ENCODE assay signal across 2 cellular contexts in genomic region chr2:19305400-19306055, GRCh38.
TF ChIP-seq lines count a peak whose summit lies in the region.

No MANE protein-coding gene starts in this region.

TF ChIP-seq in H1, 55 proteins besides CTCF, POLR2A, EP300 and RAD21:
- TF ChIP-seq YY1 (IDR thresholded peaks at IDR 0.05; ENCODE audit: low read depth, low read length) = 0 out of 2 replicates have a peak, but pooled peaks have one; percentile 7
TF ChIP-seq in H1: peak in this region for 1; not testable (repeated sequence) for 54.

TF ChIP-seq in HepG2, 621 proteins besides CTCF, POLR2A, EP300 and RAD21:
- TF ChIP-seq SIX4 (CRISPR knock-in tag; IDR thresholded peaks at IDR 0.05) (peak; percentile 61; the same call in 1 of the 2 replicates), SIX1 (CRISPR knock-in tag; IDR thresholded peaks at IDR 0.05; ENCODE audit: borderline replicate concordance) (0 out of 2 replicates have a peak, but pooled peaks have one; percentile 18)
